ENCODE assay signal across 16 cellular contexts in genomic region chr14:58898655-58899316, GRCh38.
A peak's percentile ranks its signal among the peaks of the same experiment; 100 is the strongest.
DNase-seq lines count a peak whose midpoint lies in the region; ATAC-seq and TF ChIP-seq lines count a peak whose summit lies in the region.
"Had no signal": no experiment of that assay in that cellular context is flagged by ENCODE, and none has a peak within 500 bp of the region (broad histone marks: within the 10 kb centered on the region; RNA-seq: fewer than 3 reads in every experiment).

No MANE protein-coding gene starts in this region.

- 18% methylated on average over 4 of the region's 4 CpGs for WGBS in SK-N-SH (ENCODE audit: low lambda C conversion rate)
- 72 to 83% methylated on average over 4 of the region's 4 CpGs for WGBS in sigmoid colon, 2 donors

- no peak overlapping the region for H2AFZ ChIP-seq in SK-N-SH (ENCODE audit: low read depth)
- H2AFZ ChIP-seq: neural progenitor cell had no signal

- DNase-seq in H4 (ENCODE audit: low spot score) (peak; percentile 51), SK-N-SH (no peak), foreskin fibroblast (peak; percentile 85 to 93), sigmoid colon (no peak), NCI-H1048 (lab: John Stamatoyannopoulos, UW) (no peak), NAMALWA (ENCODE audit: low spot score) (no peak)
- DNase-seq: activated CD8-positive, alpha-beta T cell treated with anti-CD3 and anti-CD28 coated beads for 36 hours; activated naive CD4-positive, alpha-beta T cell treated with anti-CD3 and anti-CD28 coated beads, Interleukin-2, amount 10 ng/mL, durations not matched to agents 7 days and 5 days; DND-41; effector CD8-positive, alpha-beta T cell; MM.1S; NCI-H526; stimulated activated CD4-positive, alpha-beta T cell treated with anti-CD3 and anti-CD28 coated beads, Interleukin-2, amount 100 ng/mL, for 48 hours; substantia nigra had no signal

- peak overlapping the region; percentile 24 for H3K4me2 ChIP-seq in SK-N-SH
- H3K4me2 ChIP-seq: neural progenitor cell had no signal

- peak in 1 of 2 experiments; percentile 98; a peak in 2 of 4 replicates for TF ChIP-seq EP300 in SK-N-SH (IDR thresholded peaks at IDR 0.05; ENCODE audit: borderline replicate concordance in 1 of 2, low read depth in 1 of 2, low read length in 1 of 2)
- TF ChIP-seq EP300 in sigmoid colon (IDR thresholded peaks at IDR 0.05) = no peak

- H3K4me3 ChIP-seq in SK-N-SH (ENCODE audit: low read depth in 2 of 2, low read length in 1 of 2) (no peak overlapping the region), foreskin fibroblast (ENCODE audit: low read depth in 1 of 2, low read length in 2 of 2) (no peak overlapping the region), sigmoid colon (no peak overlapping the region)
- H3K4me3 ChIP-seq: neural progenitor cell had no signal

- no peaks in the 10 kb centered on the region for H3K9me2 ChIP-seq in SK-N-SH

- H3K9me3 ChIP-seq in SK-N-SH (peaks cover 7% of the 10 kb centered on the region; the same call in 1 of the 2 replicates), sigmoid colon (no peaks in the 10 kb centered on the region)

- TF ChIP-seq CTCF in SK-N-SH (IDR thresholded peaks at IDR 0.05) (no peak), foreskin fibroblast (IDR thresholded peaks at IDR 0.05; ENCODE audit: low read depth, low read length) (no peak), sigmoid colon (IDR thresholded peaks at IDR 0.05) (no peak)

- H3K36me3 ChIP-seq in SK-N-SH (replicated peaks in 1 of 2; ENCODE audit: control insufficient read depth in 1 of 2, insufficient read depth in 2 of 2, low read length in 1 of 2) = peaks cover 0 to 5% of the 10 kb centered on the region in 2 experiments
- no peaks in the 10 kb centered on the region for H3K36me3 ChIP-seq in sigmoid colon
- H3K36me3 ChIP-seq: neural progenitor cell had no signal

- peaks cover 27% of the 10 kb centered on the region for H3F3A ChIP-seq in SK-N-SH (replicated peaks; ENCODE audit: insufficient read depth)

- H3K27me3 ChIP-seq in SK-N-SH (ENCODE audit: insufficient read depth) (no peaks in the 10 kb centered on the region), sigmoid colon (no peaks in the 10 kb centered on the region)
- H3K27me3 ChIP-seq: neural progenitor cell had no signal

- intact Hi-C loops in sigmoid colon (cut with DNase I) = no loop called here

- POLR2A ChIA-PET in SK-N-SH (lab: Yijun Ruan, JAX) = no interaction called here

- CTCF ChIA-PET in SK-N-SH (lab: Yijun Ruan, JAX) = no interaction called here

- ATAC-seq in HG03159 (IDR thresholded peaks at IDR 0.05; ENCODE audit: unreplicated experiment) = no peak
- ATAC-seq: activated CD8-positive, alpha-beta T cell treated with anti-CD3 and anti-CD28 coated beads for 36 hours had no signal

- TF ChIP-seq RAD21 in SK-N-SH (IDR thresholded peaks at IDR 0.05; ENCODE audit: low read length) = no peak

- H3K9ac ChIP-seq in SK-N-SH = peak overlapping the region; percentile 53; the same call in 1 of the 2 replicates
- H3K9ac ChIP-seq: neural progenitor cell had no signal

- TF ChIP-seq POLR2A in sigmoid colon (IDR thresholded peaks at IDR 0.05) = no peak

- 0 out of 4 replicates have a peak, but pooled peaks cover 0 to 11% of the 10 kb centered on the region in 2 experiments for H3K4me1 ChIP-seq in SK-N-SH (ENCODE audit: control insufficient read depth in 1 of 2, insufficient read depth in 2 of 2, low read depth in 1 of 2, low read length in 1 of 2)
- no peaks in the 10 kb centered on the region for H3K4me1 ChIP-seq in sigmoid colon

- no peaks in the 10 kb centered on the region for H3K79me2 ChIP-seq in SK-N-SH (ENCODE audit: insufficient read depth)

- H4K20me1 ChIP-seq in SK-N-SH (ENCODE audit: insufficient read depth) = no peaks in the 10 kb centered on the region

- H3K27ac ChIP-seq in SK-N-SH (ENCODE audit: low read depth in 2 of 2, low read length in 1 of 2) (peak overlapping the region; percentile 6 to 97; a peak in 3 of 4 replicates), sigmoid colon (peak overlapping the region in 3 of 4 donors; percentile 13 to 29 (median 29))
- H3K27ac ChIP-seq: neural progenitor cell had no signal

TF ChIP-seq in SK-N-SH, 30 proteins besides CTCF, POLR2A, EP300 and RAD21 (continues in another document):
- TF ChIP-seq SIN3A (IDR thresholded peaks at IDR 0.05; ENCODE audit: borderline replicate concordance, low read depth, low read length) (no peak), ZBTB33 (IDR thresholded peaks at IDR 0.05; ENCODE audit: borderline replicate concordance, low read depth) (peak; percentile 75; the same call in 1 of the 2 replicates), MEF2A (IDR thresholded peaks at IDR 0.05; ENCODE audit: borderline replicate concordance, low read depth) (peak; percentile 85), NFIC (IDR thresholded peaks at IDR 0.05; ENCODE audit: borderline replicate concordance) (peak; percentile 87), TEAD4 (IDR thresholded peaks at IDR 0.05; ENCODE audit: borderline replicate concordance, insufficient read depth) (peak; percentile 99), YY1 (IDR thresholded peaks at IDR 0.05; ENCODE audit: low read depth) (no peak; the same call in 1 of the 2 replicates), IRF3 (IDR thresholded peaks at IDR 0.05; ENCODE audit: low read depth, low read length) (no peak), TAF1 (IDR thresholded peaks at IDR 0.05; ENCODE audit: borderline replicate concordance, low read depth, low read length) (no peak), FOSL2 (IDR thresholded peaks at IDR 0.05; ENCODE audit: borderline replicate concordance, low read depth) (peak; percentile 100), CHD2 (IDR thresholded peaks at IDR 0.05; ENCODE audit: low read length, partially characterized antibody) (no peak), SMC3 (IDR thresholded peaks at IDR 0.05; ENCODE audit: low read depth, low read length) (no peak), ELF1 (IDR thresholded peaks at IDR 0.05) (no peak; the same call in 1 of the 2 replicates), FOXM1 (IDR thresholded peaks at IDR 0.05; ENCODE audit: low read depth) (peak; percentile 98), REST (IDR thresholded peaks at IDR 0.05; ENCODE audit: low read depth, low read length) (no peak), RCOR1 (IDR thresholded peaks at IDR 0.05; ENCODE audit: low read length) (no peak), GATA2 (CRISPR knock-in tag; IDR thresholded peaks at IDR 0.05) (no peak), NRF1 (IDR thresholded peaks at IDR 0.05; ENCODE audit: low read depth, low read length) (no peak)
- TF ChIP-seq, protein P1, sequence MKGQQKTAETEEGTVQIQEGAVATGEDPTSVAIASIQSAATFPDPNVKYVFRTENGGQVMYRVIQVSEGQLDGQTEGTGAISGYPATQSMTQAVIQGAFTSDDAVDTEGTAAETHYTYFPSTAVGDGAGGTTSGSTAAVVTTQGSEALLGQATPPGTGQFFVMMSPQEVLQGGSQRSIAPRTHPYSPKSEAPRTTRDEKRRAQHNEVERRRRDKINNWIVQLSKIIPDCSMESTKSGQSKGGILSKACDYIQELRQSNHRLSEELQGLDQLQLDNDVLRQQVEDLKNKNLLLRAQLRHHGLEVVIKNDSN (IDR thresholded peaks at IDR 0.05; ENCODE audit: borderline replicate concordance, low read depth) = no peak

Comparison
In these comparisons a context has a peak if more than half of its experiments do, and no peak if none do; other contexts are left out.
1. DNase-seq: peak in H4 (single experiment) and foreskin fibroblast (2 of 2); none in SK-N-SH (single experiment), sigmoid colon (single experiment), NCI-H1048 (single experiment) and NAMALWA (single experiment).